ENCODE assay signal across 13 cellular contexts in genomic region chr22:37401861-37402506, GRCh38.
"Had no signal": no experiment of that assay in that cellular context is flagged by ENCODE, and none has a peak within 500 bp of the region (broad histone marks: within the 10 kb centered on the region; RNA-seq: fewer than 3 reads in every experiment).

No MANE protein-coding gene starts in this region.

- H3K27ac Mint-ChIP-seq: activated naive CD4-positive, alpha-beta T cell treated with anti-CD3 and anti-CD28 coated beads, Interleukin-2, amount 50 U/mL, for 72 hours; activated T-cell treated with anti-CD3 and anti-CD28 coated beads, Interleukin-2, amount 50 U/mL, for 24 hours; natural killer cell treated with Interleukin-12 subunit alpha and Interleukin-12 subunit beta and Interleukin-15 and Interleukin-18, amount 100 ng/mL, for 72 hours; T-helper 1 cell treated with Interleukin-12 subunit alpha and Interleukin-12 subunit beta and Interleukin-4 antibody, amounts not matched to agents 30 μg/mL and 1 μg/mL, for 36 hours had no signal

- ATAC-seq: activated naive CD4-positive, alpha-beta T cell treated with anti-CD3 and anti-CD28 coated beads, Interleukin-2, amount 50 U/mL, for 72 hours; natural killer cell treated with Interleukin-12 subunit alpha and Interleukin-12 subunit beta and Interleukin-15 and Interleukin-18, amount 100 ng/mL, for 72 hours; stimulated activated naive CD8-positive, alpha-beta T cell treated with anti-CD3 and anti-CD28 coated beads, Interleukin-15, Interleukin-2, amounts not matched to agents 100 U/mL and 50 U/mL, for 24 hours; upper lobe of right lung had no signal

- H3K27ac ChIP-seq: suprapubic skin, upper lobe of right lung had no signal

- H3K4me3 ChIP-seq: suprapubic skin, upper lobe of right lung had no signal

- H3K9me3 ChIP-seq: suprapubic skin, upper lobe of right lung had no signal

- H3K9me3 Mint-ChIP-seq: activated naive CD4-positive, alpha-beta T cell treated with anti-CD3 and anti-CD28 coated beads, Interleukin-2, amount 50 U/mL, for 72 hours; activated T-cell treated with anti-CD3 and anti-CD28 coated beads, Interleukin-2, amount 50 U/mL, for 24 hours; natural killer cell treated with Interleukin-12 subunit alpha and Interleukin-12 subunit beta and Interleukin-15 and Interleukin-18, amount 100 ng/mL, for 72 hours; T-helper 1 cell treated with Interleukin-12 subunit alpha and Interleukin-12 subunit beta and Interleukin-4 antibody, amounts not matched to agents 30 μg/mL and 1 μg/mL, for 36 hours had no signal

- H3K36me3 ChIP-seq: suprapubic skin, upper lobe of right lung had no signal

- H3K4me1 ChIP-seq: suprapubic skin, upper lobe of right lung had no signal

- H3K36me3 Mint-ChIP-seq: activated naive CD4-positive, alpha-beta T cell treated with anti-CD3 and anti-CD28 coated beads, Interleukin-2, amount 50 U/mL, for 72 hours; natural killer cell treated with Interleukin-12 subunit alpha and Interleukin-12 subunit beta and Interleukin-15 and Interleukin-18, amount 100 ng/mL, for 72 hours had no signal

- H3K27me3 ChIP-seq: upper lobe of right lung had no signal

- DNase-seq: activated CD4-positive, alpha-beta T cell treated with anti-CD3 and anti-CD28 coated beads, Interleukin-2, amount 50 U/mL, for 1 hour; activated effector memory CD4-positive, alpha-beta T cell treated with anti-CD3 and anti-CD28 coated beads, Interleukin-2, amount 50 U/mL, for 16 hours; activated T-cell treated with anti-CD3 and anti-CD28 coated beads, Interleukin-2, amount 50 U/mL, for 24 hours; hippocampal formation; mammary epithelial cell; stimulated activated CD4-positive, alpha-beta T cell treated with anti-CD3 and anti-CD28 coated beads, Interleukin-4, amount 100 ng/mL, for 1 hour; stimulated activated CD8-positive, alpha-beta memory T cell treated with anti-CD3 and anti-CD28 coated beads, Interleukin-4, amount 100 ng/mL, for 48 hours; stimulated activated naive CD8-positive, alpha-beta T cell treated with anti-CD3 and anti-CD28 coated beads, Interleukin-15, Interleukin-2, amounts not matched to agents 100 U/mL and 50 U/mL, for 24 hours; upper lobe of right lung had no signal

- H3K4me3 Mint-ChIP-seq: activated T-cell treated with anti-CD3 and anti-CD28 coated beads, Interleukin-2, amount 50 U/mL, for 24 hours; natural killer cell treated with Interleukin-12 subunit alpha and Interleukin-12 subunit beta and Interleukin-15 and Interleukin-18, amount 100 ng/mL, for 72 hours; T-helper 1 cell treated with Interleukin-12 subunit alpha and Interleukin-12 subunit beta and Interleukin-4 antibody, amounts not matched to agents 30 μg/mL and 1 μg/mL, for 36 hours had no signal
